Comparison of ENCODE assay signal across 18 cellular contexts in the genomic region with DNA sequence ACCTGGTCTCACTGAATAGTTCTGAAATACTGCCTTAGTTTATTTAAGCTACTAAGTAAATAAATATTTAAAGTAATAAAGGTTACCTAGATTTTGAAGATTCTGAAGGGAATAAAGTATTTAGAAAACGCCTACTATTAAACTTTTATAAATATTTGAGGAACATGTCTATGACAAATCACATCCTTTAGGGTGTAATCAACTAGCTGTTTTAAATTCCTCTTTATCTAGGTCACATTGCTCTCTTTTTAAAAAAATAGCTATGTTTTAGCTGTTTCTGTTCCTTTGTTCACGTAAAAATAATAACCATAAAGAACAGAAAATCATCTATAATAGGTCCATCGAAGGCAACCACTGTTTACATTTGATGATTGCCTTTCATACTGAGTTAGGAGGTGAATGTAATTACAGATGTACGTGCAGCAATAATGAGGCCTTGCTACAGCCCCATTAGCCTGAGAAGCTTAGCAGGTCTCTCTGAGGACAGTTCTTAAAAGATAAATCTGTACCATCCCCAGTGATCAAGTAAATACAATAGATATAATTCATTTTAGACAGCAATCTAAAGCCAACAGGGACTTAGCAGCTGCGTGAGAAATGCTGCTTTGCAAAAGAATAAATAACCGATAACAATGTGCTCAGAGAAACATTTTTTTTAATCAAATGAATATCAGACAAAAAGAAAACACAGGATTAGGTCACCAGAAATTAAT.
A peak's percentile ranks its signal among the peaks of the same experiment; 100 is the strongest.
DNase-seq lines count a peak whose midpoint lies in the region; FAIRE-seq and TF ChIP-seq lines count a peak whose summit lies in the region.
"Had no signal": no experiment of that assay in that cellular context is flagged by ENCODE, and none has a peak within 500 bp of the region (broad histone marks: within the 10 kb centered on the region; RNA-seq: fewer than 3 reads in every experiment).

No MANE protein-coding gene starts in this region.

- H3K4me2 ChIP-seq in smooth muscle cell: peak overlapping the region; percentile 26

- WGBS in smooth muscle cell (ENCODE audit: low lambda C conversion rate): 77% methylated on average over 6 of the region's 6 CpGs

- TF ChIP-seq CTCF in smooth muscle cell (IDR thresholded peaks at IDR 0.05; ENCODE audit: borderline replicate concordance, insufficient read depth, poor library complexity, severe bottlenecking) (no peak), kidney (IDR thresholded peaks at IDR 0.05; ENCODE audit: borderline replicate concordance, extremely low read depth, insufficient read depth) (no peak), GM13977 (IDR thresholded peaks at IDR 0.05; ENCODE audit: extremely low read depth, insufficient read depth, missing control alignments) (no peak)

- DNase-seq in DMS153 (lab: John Stamatoyannopoulos, UW) (peak; percentile 18), DMS153 treated with DMSO at 0.1 percent for 48 hours (lab: John Stamatoyannopoulos, UW; ENCODE audit: unreplicated experiment) (no peak), NCI-H82 (lab: John Stamatoyannopoulos, UW) (peak; percentile 85), dermis blood vessel endothelial cell (peak; percentile 23), smooth muscle cell (lab: John Stamatoyannopoulos, UW; ENCODE audit: unreplicated experiment) (no peak), kidney (no peak), midbrain (lab: John Stamatoyannopoulos, UW) (no peak), GM13977 (ENCODE audit: low spot score) (no peak)
- DNase-seq: activated CD8-positive, alpha-beta T cell treated with anti-CD3 and anti-CD28 coated beads, Interleukin-2, amount 10 ng/mL, durations not matched to agents 7 days and 5 days; amygdala; erythroblast; occipital lobe; stimulated activated CD4-positive, alpha-beta T cell treated with anti-CD3 and anti-CD28 coated beads, Interleukin-4, amount 100 ng/mL, for 24 hours; tibial artery had no signal

- H3K79me2 ChIP-seq in smooth muscle cell (ENCODE audit: low read depth): no peaks in the 10 kb centered on the region

- H3K9me3 ChIP-seq in smooth muscle cell (replicated peaks; ENCODE audit: low read depth): no peaks in the 10 kb centered on the region
- no peaks in the 10 kb centered on the region for H3K9me3 ChIP-seq in kidney (ENCODE audit: control insufficient read depth in 1 of 2, low read length in 2 of 2)

- no peak overlapping the region for H2AFZ ChIP-seq in smooth muscle cell (ENCODE audit: low read depth)

- no peaks in the 10 kb centered on the region for H3K27me3 ChIP-seq in smooth muscle cell (ENCODE audit: low read depth)
- H3K27me3 ChIP-seq: tibial artery had no signal

- H3K27ac ChIP-seq in smooth muscle cell (ENCODE audit: low read depth) (no peak overlapping the region), kidney (ENCODE audit: low read depth in 2 of 2, low read length in 2 of 2) (no peak overlapping the region)
- H3K27ac ChIP-seq: 22Rv1, SK-N-MC, tibial artery had no signal

- H3F3A ChIP-seq in smooth muscle cell (ENCODE audit: low read depth): no peaks in the 10 kb centered on the region

- H3K36me3 ChIP-seq in smooth muscle cell (ENCODE audit: low read depth): no peaks in the 10 kb centered on the region
- no peaks in the 10 kb centered on the region for H3K36me3 ChIP-seq in kidney (ENCODE audit: control insufficient read depth in 1 of 2, insufficient read depth in 2 of 2, low read length in 2 of 2)
- H3K36me3 ChIP-seq: tibial artery had no signal

- in situ Hi-C loops in GM13977 (cut with MboI; ENCODE audit: low pct_unique_long_range_greater_than_20kb, low sequenced_read_pairs, unreplicated experiment): no loop called here

- H3K4me3 ChIP-seq in smooth muscle cell: no peak overlapping the region
- H3K4me3 ChIP-seq in kidney (ENCODE audit: low read length in 2 of 2): no peak overlapping the region
- H3K4me3 ChIP-seq: SK-N-MC, tibial artery had no signal

- no peaks in the 10 kb centered on the region for H4K20me1 ChIP-seq in smooth muscle cell (ENCODE audit: low read depth)

- H3K4me1 ChIP-seq in smooth muscle cell (ENCODE audit: low read depth) (peaks cover 10% of the 10 kb centered on the region), kidney (ENCODE audit: control insufficient read depth in 1 of 2, insufficient read depth in 1 of 2, low read depth in 1 of 2, low read length in 2 of 2) (no peaks in the 10 kb centered on the region)
- H3K4me1 ChIP-seq: tibial artery had no signal

- intact Hi-C loops in kidney (cut with DNase I): no loop called here

- H3K9ac ChIP-seq in smooth muscle cell (ENCODE audit: low read depth) (no peak overlapping the region), kidney (ENCODE audit: low read length in 2 of 2) (no peak overlapping the region)

- no peak for FAIRE-seq in kidney (lab: Jason Lieb, UNC)
- FAIRE-seq: colon, H1 had no signal

Comparison
In these comparisons a context has a peak if more than half of its experiments do, and no peak if none do; other contexts are left out.
1. DNase-seq: peak in DMS153 (single experiment), NCI-H82 (single experiment) and dermis blood vessel endothelial cell (single experiment); none in DMS153 treated with DMSO at 0.1 percent for 48 hours (single experiment), smooth muscle cell (single experiment), kidney (single experiment), midbrain (single experiment) and GM13977 (single experiment).